In the genomic region with DNA sequence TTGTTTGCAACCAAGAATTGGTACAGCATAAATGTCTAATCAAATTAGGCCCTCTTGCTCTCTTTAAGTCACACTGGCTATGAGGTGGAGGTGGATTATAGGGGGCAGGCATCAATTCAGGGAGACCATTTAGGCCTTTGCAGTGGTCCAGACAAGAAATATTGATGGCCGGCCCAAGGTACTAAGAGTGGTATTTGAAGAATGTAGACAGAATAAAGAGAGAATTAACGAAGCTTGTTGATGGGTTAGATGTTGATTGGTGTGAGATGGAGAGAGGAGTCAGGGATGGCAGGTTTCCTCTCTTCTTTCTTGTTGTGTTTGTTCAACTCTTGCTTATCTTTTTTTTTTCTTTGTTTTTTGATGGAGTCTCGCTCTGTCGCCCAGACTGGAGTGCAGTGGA, we compare ENCODE assay signal across 15 cellular contexts. TPM values are rescaled to one million over a fixed set of nuclear protein-coding genes. Genes with fewer than 3 reads are reported as not detected.
A peak's percentile ranks its signal among the peaks of the same experiment; 100 is the strongest.
DNase-seq lines count a peak whose midpoint lies in the region; ATAC-seq and TF ChIP-seq lines count a peak whose summit lies in the region.
"Had no signal": no experiment of that assay in that cellular context is flagged by ENCODE, and none has a peak within 500 bp of the region (broad histone marks: within the 10 kb centered on the region; RNA-seq: fewer than 3 reads in every experiment).

No MANE protein-coding gene starts in this region.

- POLR2A ChIA-PET in WTC11 (lab: Charles Lee) = no interaction called here

- intact Hi-C loops in natural killer cell (cut with micrococcal nuclease) = loop anchor here (1.0 kb wide), 1 partner anchor 49 kb away; no protein-coding TSS in a partner anchor

- H3K36me3 Mint-ChIP-seq in natural killer cell (no peaks in the 10 kb centered on the region), WTC11 (peaks cover 13% of the 10 kb centered on the region)
- H3K36me3 Mint-ChIP-seq in natural killer cell treated with Interleukin-12 subunit alpha and Interleukin-12 subunit beta and Interleukin-15 and Interleukin-18, amount 100 ng/mL, for 72 hours = peaks cover 6% of the 10 kb centered on the region

- TF ChIP-seq CTCF in natural killer cell (IDR thresholded peaks at IDR 0.05) = no peak
- no peak for TF ChIP-seq CTCF in WTC11 (IDR thresholded peaks at IDR 0.05)

- H3K4me1 Mint-ChIP-seq in natural killer cell (peaks cover 51 to 56% of the 10 kb centered on the region in 2 donors), WTC11 (peaks cover 38% of the 10 kb centered on the region)
- H3K4me1 Mint-ChIP-seq in natural killer cell treated with Interleukin-12 subunit alpha and Interleukin-12 subunit beta and Interleukin-15 and Interleukin-18, amount 100 ng/mL, for 72 hours (ENCODE audit: low read depth in 2 of 2) = peaks cover 27 to 37% of the 10 kb centered on the region in 2 donors

- H3K27me3 Mint-ChIP-seq in natural killer cell (ENCODE audit: low read depth in 2 of 2) (no peaks in the 10 kb centered on the region), WTC11 (ENCODE audit: low read depth) (no peaks in the 10 kb centered on the region)
- H3K27me3 Mint-ChIP-seq in natural killer cell treated with Interleukin-12 subunit alpha and Interleukin-12 subunit beta and Interleukin-15 and Interleukin-18, amount 100 ng/mL, for 72 hours = no peaks in the 10 kb centered on the region

- DNase-seq in natural killer cell (no peak), WTC11 (ENCODE audit: low spot score) (no peak), left kidney (ENCODE audit: low read depth, low spot score) (peak; percentile 17), COR-L47 (lab: John Stamatoyannopoulos, UW) (no peak), HuH-7.5 (ENCODE audit: low spot score) (no peak)
- no peak for DNase-seq in natural killer cell treated with Interleukin-12 subunit alpha and Interleukin-12 subunit beta and Interleukin-15 and Interleukin-18, amount 100 ng/mL, for 72 hours (ENCODE audit: low spot score)
- DNase-seq: activated CD4-positive, alpha-beta T cell treated with anti-CD3 and anti-CD28 coated beads, Interleukin-2, amount 50 U/mL, for 1 hour; cortex of kidney; DMS153; Karpas-422; NCI-H1417 treated with DMSO at 0.1 percent for 48 hours; stomach; uterus had no signal

- CTCF ChIA-PET in WTC11 (lab: Charles Lee) = no interaction called here

- H3K4me3 Mint-ChIP-seq in natural killer cell = no peak overlapping the region
- H3K4me3 Mint-ChIP-seq in natural killer cell treated with Interleukin-12 subunit alpha and Interleukin-12 subunit beta and Interleukin-15 and Interleukin-18, amount 100 ng/mL, for 72 hours = no peak overlapping the region
- H3K4me3 Mint-ChIP-seq in WTC11 = no peak overlapping the region

- ATAC-seq in natural killer cell (no peak), WTC11 (peak; percentile 68), GM19324 (IDR thresholded peaks at IDR 0.05; ENCODE audit: low FRiP score, unreplicated experiment) (no peak), HG02759 (IDR thresholded peaks at IDR 0.05; ENCODE audit: unreplicated experiment) (no peak)
- no peak for ATAC-seq in natural killer cell treated with Interleukin-12 subunit alpha and Interleukin-12 subunit beta and Interleukin-15 and Interleukin-18, amount 100 ng/mL, for 72 hours

- no peaks in the 10 kb centered on the region for H3K9me3 Mint-ChIP-seq in natural killer cell
- no peaks in the 10 kb centered on the region for H3K9me3 Mint-ChIP-seq in natural killer cell treated with Interleukin-12 subunit alpha and Interleukin-12 subunit beta and Interleukin-15 and Interleukin-18, amount 100 ng/mL, for 72 hours
- no peaks in the 10 kb centered on the region for H3K9me3 Mint-ChIP-seq in WTC11

- peak overlapping the region; percentile 35 to 51 for H3K27ac Mint-ChIP-seq in natural killer cell
- H3K27ac Mint-ChIP-seq in natural killer cell treated with Interleukin-12 subunit alpha and Interleukin-12 subunit beta and Interleukin-15 and Interleukin-18, amount 100 ng/mL, for 72 hours = no peak overlapping the region
- H3K27ac Mint-ChIP-seq in WTC11 = peak overlapping the region; percentile 88

TF ChIP-seq in WTC11, 78 proteins besides CTCF, POLR2A, EP300 and RAD21 (continues in another document):
- TF ChIP-seq OVOL2 (CRISPR knock-in tag; IDR thresholded peaks at IDR 0.05; ENCODE audit: borderline replicate concordance) = no peak
- TF ChIP-seq, protein P1, sequence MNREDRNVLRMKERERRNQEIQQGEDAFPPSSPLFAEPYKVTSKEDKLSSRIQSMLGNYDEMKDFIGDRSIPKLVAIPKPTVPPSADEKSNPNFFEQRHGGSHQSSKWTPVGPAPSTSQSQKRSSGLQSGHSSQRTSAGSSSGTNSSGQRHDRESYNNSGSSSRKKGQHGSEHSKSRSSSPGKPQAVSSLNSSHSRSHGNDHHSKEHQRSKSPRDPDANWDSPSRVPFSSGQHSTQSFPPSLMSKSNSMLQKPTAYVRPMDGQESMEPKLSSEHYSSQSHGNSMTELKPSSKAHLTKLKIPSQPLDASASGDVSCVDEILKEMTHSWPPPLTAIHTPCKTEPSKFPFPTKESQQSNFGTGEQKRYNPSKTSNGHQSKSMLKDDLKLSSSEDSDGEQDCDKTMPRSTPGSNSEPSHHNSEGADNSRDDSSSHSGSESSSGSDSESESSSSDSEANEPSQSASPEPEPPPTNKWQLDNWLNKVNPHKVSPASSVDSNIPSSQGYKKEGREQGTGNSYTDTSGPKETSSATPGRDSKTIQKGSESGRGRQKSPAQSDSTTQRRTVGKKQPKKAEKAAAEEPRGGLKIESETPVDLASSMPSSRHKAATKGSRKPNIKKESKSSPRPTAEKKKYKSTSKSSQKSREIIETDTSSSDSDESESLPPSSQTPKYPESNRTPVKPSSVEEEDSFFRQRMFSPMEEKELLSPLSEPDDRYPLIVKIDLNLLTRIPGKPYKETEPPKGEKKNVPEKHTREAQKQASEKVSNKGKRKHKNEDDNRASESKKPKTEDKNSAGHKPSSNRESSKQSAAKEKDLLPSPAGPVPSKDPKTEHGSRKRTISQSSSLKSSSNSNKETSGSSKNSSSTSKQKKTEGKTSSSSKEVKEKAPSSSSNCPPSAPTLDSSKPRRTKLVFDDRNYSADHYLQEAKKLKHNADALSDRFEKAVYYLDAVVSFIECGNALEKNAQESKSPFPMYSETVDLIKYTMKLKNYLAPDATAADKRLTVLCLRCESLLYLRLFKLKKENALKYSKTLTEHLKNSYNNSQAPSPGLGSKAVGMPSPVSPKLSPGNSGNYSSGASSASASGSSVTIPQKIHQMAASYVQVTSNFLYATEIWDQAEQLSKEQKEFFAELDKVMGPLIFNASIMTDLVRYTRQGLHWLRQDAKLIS (CRISPR knock-in tag; IDR thresholded peaks at IDR 0.05; ENCODE audit: borderline replicate concordance) = no peak
- TF ChIP-seq EMX1 (CRISPR knock-in tag; IDR thresholded peaks at IDR 0.05) = no peak
- TF ChIP-seq ZNF423 (CRISPR knock-in tag; IDR thresholded peaks at IDR 0.05) = no peak
- TF ChIP-seq ZNF232 (CRISPR knock-in tag; IDR thresholded peaks at IDR 0.05) = no peak
- TF ChIP-seq NFATC4 (CRISPR knock-in tag; IDR thresholded peaks at IDR 0.05) = no peak
- TF ChIP-seq SOX15 (CRISPR knock-in tag; IDR thresholded peaks at IDR 0.05) = no peak
- no peak for TF ChIP-seq CREB1 (CRISPR knock-in tag; IDR thresholded peaks at IDR 0.05)
- TF ChIP-seq TCF7 (CRISPR knock-in tag; IDR thresholded peaks at IDR 0.05; ENCODE audit: low read depth) = no peak
- no peak for TF ChIP-seq SMAD3 (CRISPR knock-in tag; IDR thresholded peaks at IDR 0.05; ENCODE audit: borderline replicate concordance)
- TF ChIP-seq ERG (CRISPR knock-in tag; IDR thresholded peaks at IDR 0.05) = no peak
- TF ChIP-seq ZSCAN18 (CRISPR knock-in tag; IDR thresholded peaks at IDR 0.05) = no peak

RNA-seq across cellular contexts. Expression of gene PIK3CA, which starts 48.5 kb away (rescaled TPM):
- total RNA-seq in natural killer cell = 10 to 100 TPM; 37.1 to 40.9 (median 40.2) TPM
- 10 to 100 TPM; 10.9 to 21.9 TPM for total RNA-seq in natural killer cell treated with Interleukin-12 subunit alpha and Interleukin-12 subunit beta and Interleukin-15 and Interleukin-18, amount 100 ng/mL, for 72 hours
- 9.4 to 10.5 TPM (median 10.1 TPM) in 3 replicates for total RNA-seq in WTC11 (2021)

RNA-seq across cellular contexts. Expression of gene KCNMB3, which starts 54.2 kb away (rescaled TPM):
- total RNA-seq in natural killer cell = 1 to 10 TPM; 1.3 to 1.8 (median 1.4) TPM
- total RNA-seq in natural killer cell treated with Interleukin-12 subunit alpha and Interleukin-12 subunit beta and Interleukin-15 and Interleukin-18, amount 100 ng/mL, for 72 hours = 1 to 10 TPM; 2.0 to 2.1 TPM
- 1.7 to 2.3 TPM (median 2.2 TPM) in 3 replicates for total RNA-seq in WTC11 (2021)

Comparison
In these comparisons a context has a peak if more than half of its experiments do, and no peak if none do; other contexts are left out.
1. H3K27ac Mint-ChIP-seq: peak in natural killer cell (2 of 2) and WTC11 (single experiment); none in natural killer cell treated with Interleukin-12 subunit alpha and Interleukin-12 subunit beta and Interleukin-15 and Interleukin-18, amount 100 ng/mL, for 72 hours (0 of 2).